ENCODE assay signal across 8 cellular contexts in genomic region chr7:113086431-113086888, GRCh38. TPM values are rescaled to one million over a fixed set of nuclear protein-coding genes. Genes with fewer than 3 reads are reported as not detected.
DNase-seq lines count a peak whose midpoint lies in the region; FAIRE-seq and TF ChIP-seq lines count a peak whose summit lies in the region.

Gene GPR85 (minus strand): TSS chr7:113086827. CDS start chr7:113084721, 2,106 bp downstream.

- no peak for TF ChIP-seq POLR2A in endothelial cell of umbilical vein (IDR thresholded peaks at IDR 0.05; ENCODE audit: low read depth, low read length)

- H3K4me3 Mint-ChIP-seq in HFFc6, result peak within 1 kb of the TSS; percentile 93
- peak within 1 kb of the TSS; percentile 43 for H3K4me3 Mint-ChIP-seq in activated CD4-positive, alpha-beta memory T cell treated with anti-CD3 and anti-CD28 coated beads for 36 hours

- no peaks in the 10 kb centered on the region for H3K9me3 Mint-ChIP-seq in HFFc6
- no peaks in the 10 kb centered on the region for H3K9me3 Mint-ChIP-seq in activated CD4-positive, alpha-beta memory T cell treated with anti-CD3 and anti-CD28 coated beads for 36 hours

- no peaks in the 10 kb centered on the region for H3K79me2 ChIP-seq in endothelial cell of umbilical vein (ENCODE audit: control insufficient read depth, insufficient read depth, low read length)

- peak within 1 kb of the TSS; percentile 83 for H3K4me2 ChIP-seq in endothelial cell of umbilical vein (ENCODE audit: insufficient read depth, low read length)

- FAIRE-seq in endothelial cell of umbilical vein (lab: Jason Lieb, UNC), result no peak

- dilution Hi-C loops in endothelial cell of umbilical vein (cut with MboI; ENCODE audit: extremely low pct_ligation_motif_present, low sequenced_read_pairs), result no loop called here

- H3K4me1 Mint-ChIP-seq in HFFc6 (ENCODE audit: low read depth), result peaks cover 30% of the 10 kb centered on the region
- peaks cover 5% of the 10 kb centered on the region for H3K4me1 Mint-ChIP-seq in activated CD4-positive, alpha-beta memory T cell treated with anti-CD3 and anti-CD28 coated beads for 36 hours (ENCODE audit: low read depth)

- intact Hi-C loops in activated CD4-positive, alpha-beta memory T cell treated with anti-CD3 and anti-CD28 coated beads for 36 hours (cut with micrococcal nuclease), result loop anchor here (2.0 kb wide), 1 partner anchor 32 kb away; the partner anchor contains the start of gene SMIM30
- intact Hi-C loops in endothelial cell of umbilical vein (cut with micrococcal nuclease), result loop anchor here (2.0 kb wide), 1 partner anchor 32 kb away; the partner anchor contains the start of gene SMIM30

- H3K4me1 ChIP-seq in endothelial cell of umbilical vein (ENCODE audit: control insufficient read depth, extremely low read depth, insufficient read depth, low read length) (peaks cover 6% of the 10 kb centered on the region), subcutaneous abdominal adipose tissue (ENCODE audit: control insufficient read depth in 5 of 5, insufficient read depth in 5 of 5, low read length in 5 of 5) (peaks cover 0 to 20% (median 16%) of the 10 kb centered on the region in 5 donors)

- peak within 1 kb of the TSS; percentile 50 for H3K4me3 ChIP-seq in GM08714 (ENCODE audit: low read length)
- peak within 1 kb of the TSS; percentile 46 to 58 (median 52) for H3K4me3 ChIP-seq in endothelial cell of umbilical vein (replicated peaks in 1 of 3; ENCODE audit: insufficient read depth in 1 of 3, low read depth in 1 of 3, low read length in 3 of 3)
- peak within 1 kb of the TSS; percentile 55 to 74 (median 68) for H3K4me3 ChIP-seq in subcutaneous abdominal adipose tissue (ENCODE audit: low read depth in 1 of 5, low read length in 5 of 5)

- H4K20me1 ChIP-seq in endothelial cell of umbilical vein (replicated peaks; ENCODE audit: control insufficient read depth, extremely low read depth, insufficient read depth, low read length), result no peaks in the 10 kb centered on the region

- peak within 1 kb of the TSS; percentile 94 for H2AFZ ChIP-seq in endothelial cell of umbilical vein (ENCODE audit: low read depth, low read length)

- peaks cover 15 to 43% of the 10 kb centered on the region in 2 experiments for H3K27me3 ChIP-seq in endothelial cell of umbilical vein (ENCODE audit: control insufficient read depth in 2 of 2, insufficient read depth in 2 of 2, low read length in 2 of 2)
- peaks cover 0 to 10% (median 5%) of the 10 kb centered on the region in 5 donors for H3K27me3 ChIP-seq in subcutaneous abdominal adipose tissue (ENCODE audit: control insufficient read depth in 5 of 5, insufficient read depth in 4 of 5, low read length in 5 of 5)

- POLR2A ChIA-PET in activated CD4-positive, alpha-beta memory T cell treated with anti-CD3 and anti-CD28 coated beads for 36 hours (lab: Charles Lee), result interaction anchor here (0.6 kb wide), 1 partner anchor 56 kb away, joined by 3 read pairs; no protein-coding TSS in a partner anchor
- POLR2A ChIA-PET in endothelial cell of umbilical vein (lab: Charles Lee), result interaction anchor here (0.6 kb wide), 1 partner anchor 986 kb away, joined by 5 read pairs; no protein-coding TSS in a partner anchor

- CTCF ChIA-PET in activated CD4-positive, alpha-beta memory T cell treated with anti-CD3 and anti-CD28 coated beads for 36 hours (lab: Charles Lee), result interaction anchor here (1.0 kb wide), 1 partner anchor 9 kb away, joined by 3 read pairs; no protein-coding TSS in a partner anchor
- CTCF ChIA-PET in endothelial cell of umbilical vein (lab: Charles Lee), result interaction anchor here (0.6 to 1.4 kb wide), 9 partner anchors 8 to 744 kb away, joined by 3 to 6 read pairs (median 4); no protein-coding TSS in a partner anchor

- BruUV-seq in endothelial cell of umbilical vein (replicated peaks; lab: Mats Ljungman, UMichigan), result no TSS peak

- H3K36me3 ChIP-seq in endothelial cell of umbilical vein (ENCODE audit: control insufficient read depth in 2 of 2, extremely low read depth in 1 of 2, insufficient read depth in 2 of 2, low read length in 2 of 2), result no peaks in the 10 kb centered on the region
- no peaks in the 10 kb centered on the region for H3K36me3 ChIP-seq in subcutaneous abdominal adipose tissue (ENCODE audit: control insufficient read depth in 5 of 5, insufficient read depth in 5 of 5, low read length in 5 of 5)

- H3K36me3 Mint-ChIP-seq in HFFc6 (ENCODE audit: low read depth), result no peaks in the 10 kb centered on the region
- no peaks in the 10 kb centered on the region for H3K36me3 Mint-ChIP-seq in activated CD4-positive, alpha-beta memory T cell treated with anti-CD3 and anti-CD28 coated beads for 36 hours

- no peaks in the 10 kb centered on the region for H3K9me1 ChIP-seq in endothelial cell of umbilical vein (replicated peaks; ENCODE audit: control insufficient read depth, extremely low read depth, insufficient read depth, low read length)

- no peaks in the 10 kb centered on the region for H3K27me3 Mint-ChIP-seq in HFFc6 (ENCODE audit: insufficient read depth)
- peaks cover 39% of the 10 kb centered on the region for H3K27me3 Mint-ChIP-seq in activated CD4-positive, alpha-beta memory T cell treated with anti-CD3 and anti-CD28 coated beads for 36 hours

- DNase-seq in HFFc6 (peak; percentile 62), NCI-H146 treated with DMSO at 0.1 percent for 48 hours (lab: John Stamatoyannopoulos, UW; ENCODE audit: unreplicated experiment) (peak; percentile 22), endothelial cell of umbilical vein (ENCODE audit: low read depth, low spot score) (peak; percentile 50), midbrain (lab: John Stamatoyannopoulos, UW) (peak; percentile 41), cortex of kidney (lab: John Stamatoyannopoulos, UW) (no peak)
- DNase-seq in activated CD4-positive, alpha-beta memory T cell treated with anti-CD3 and anti-CD28 coated beads for 36 hours, result peak; percentile 36

- H3K27ac ChIP-seq in endothelial cell of umbilical vein (ENCODE audit: insufficient read depth, low read depth, low read length), result peak within 1 kb of the TSS; percentile 37
- H3K27ac ChIP-seq in subcutaneous abdominal adipose tissue (ENCODE audit: low read depth, low read length), result peak within 1 kb of the TSS; percentile 75

- H3K9ac ChIP-seq in endothelial cell of umbilical vein (replicated peaks; ENCODE audit: extremely low read depth, insufficient read depth, low read length) (peak within 1 kb of the TSS; percentile 47), subcutaneous abdominal adipose tissue (ENCODE audit: low read length in 5 of 5) (peak within 1 kb of the TSS in 3 of 5 donors; percentile 24 to 52 (median 47))

- TF ChIP-seq CTCF in HFFc6 (IDR thresholded peaks at IDR 0.05) (no peak), endothelial cell of umbilical vein (IDR thresholded peaks at IDR 0.05; ENCODE audit: extremely low read depth in 1 of 2, insufficient read depth in 1 of 2, low read depth in 1 of 2, low read length in 2 of 2) (no peak)

- no peaks in the 10 kb centered on the region for H3K9me3 ChIP-seq in endothelial cell of umbilical vein (replicated peaks; ENCODE audit: control insufficient read depth, insufficient read depth, low read length)
- no peaks in the 10 kb centered on the region for H3K9me3 ChIP-seq in subcutaneous abdominal adipose tissue (ENCODE audit: control insufficient read depth in 5 of 5, low read length in 5 of 5)

- peak within 1 kb of the TSS; percentile 98 for H3K27ac Mint-ChIP-seq in HFFc6
- H3K27ac Mint-ChIP-seq in activated CD4-positive, alpha-beta memory T cell treated with anti-CD3 and anti-CD28 coated beads for 36 hours, result no peak within 1 kb of the TSS

TF ChIP-seq in endothelial cell of umbilical vein, 7 proteins besides CTCF, POLR2A, EP300 and RAD21:
- TF ChIP-seq EZH2 (IDR thresholded peaks at IDR 0.05; ENCODE audit: borderline replicate concordance, low read depth, low read length, severe bottlenecking), result no peak
- TF ChIP-seq GATA2 (IDR thresholded peaks at IDR 0.05; ENCODE audit: insufficient read depth, insufficient read length, low read depth, low read length), result no peak
- no peak for TF ChIP-seq MYC (IDR thresholded peaks at IDR 0.05; ENCODE audit: low read depth, low read length)
- TF ChIP-seq POLR2AphosphoS5 (IDR thresholded peaks at IDR 0.05; ENCODE audit: insufficient read depth, low read depth, low read length), result no peak
- no peak for TF ChIP-seq FOS (IDR thresholded peaks at IDR 0.05; ENCODE audit: borderline replicate concordance, insufficient read depth, low read length)
- TF ChIP-seq JUN (IDR thresholded peaks at IDR 0.05; ENCODE audit: borderline replicate concordance, insufficient read depth, insufficient read length, low read depth), result no peak
- no peak for TF ChIP-seq MAX (IDR thresholded peaks at IDR 0.05; ENCODE audit: insufficient read depth, insufficient read length)

RNA-seq across cellular contexts. Expression of gene GPR85, which starts in this region (rescaled TPM):
- 1 to 10 TPM; 2.7 to 5.6 (median 3.5) TPM for total RNA-seq in HFFc6 (2021; fragmentation: NEBNext Ultra II Directional; extraction: Animal tissue kit (Norgen Biotek cat#: 25700))
- not detected for total RNA-seq in activated CD4-positive, alpha-beta memory T cell treated with anti-CD3 and anti-CD28 coated beads for 36 hours
- total RNA-seq in endothelial cell of umbilical vein, result 0.48 and 0.64 TPM in 2 replicates
- polyA plus RNA-seq in endothelial cell of umbilical vein, result 0.41 and 0.54 TPM in 2 replicates
- 0.26 and 0.31 TPM in 2 replicates for polyA plus RNA-seq in endothelial cell of umbilical vein (2011; cell fraction: cytosol; rRNA removed)
- 0.42 and 0.50 TPM in 2 replicates for polyA plus RNA-seq in endothelial cell of umbilical vein (2011; cell fraction: nucleus; rRNA removed)
- polyA plus RNA-seq in endothelial cell of umbilical vein (2012), result 0.07 and 0.29 TPM in 2 replicates
- polyA minus RNA-seq in endothelial cell of umbilical vein, result 0.29 and 2.1 TPM in 2 replicates
- not detected for polyA minus RNA-seq in endothelial cell of umbilical vein (2011; cell fraction: cytosol; rRNA and poly(A)+ RNA removed)
- 0.10 and 0.72 TPM in 2 replicates for polyA minus RNA-seq in endothelial cell of umbilical vein (2011; cell fraction: nucleus; rRNA and poly(A)+ RNA removed)

Comparison
In these comparisons a context has a peak if more than half of its experiments do, and no peak if none do; other contexts are left out.
1. Peak in DNase-seq in activated CD4-positive, alpha-beta memory T cell treated with anti-CD3 and anti-CD28 coated beads for 36 hours; RNA of the gene not detected or under 1 TPM.